Comparison of ENCODE assay signal across 9 cellular contexts in genomic region chr7:2894118-2894940, GRCh38. TPM values are rescaled to one million over a fixed set of nuclear protein-coding genes. Genes with fewer than 3 reads are reported as not detected.
DNase-seq lines count a peak whose midpoint lies in the region; ATAC-seq and TF ChIP-seq lines count a peak whose summit lies in the region.
"Had no signal": no experiment of that assay in that cellular context is flagged by ENCODE, and none has a peak within 500 bp of the region (broad histone marks: within the 10 kb centered on the region; RNA-seq: fewer than 3 reads in every experiment).

No MANE protein-coding gene starts in this region.

- no peak overlapping the region for H3K27ac ChIP-seq in neuronal stem cell (replicated peaks; ENCODE audit: low read length)
- H3K27ac ChIP-seq in WERI-Rb-1 = no peak overlapping the region
- H3K27ac ChIP-seq: pancreas had no signal

- H2AK5ac ChIP-seq in neuronal stem cell (ENCODE audit: low read depth, low read length) = no peak overlapping the region

- H3K9ac ChIP-seq in neuronal stem cell (ENCODE audit: low read depth, low read length, poor library complexity) = peak overlapping the region; percentile 3

- TF ChIP-seq CTCF in WERI-Rb-1 (IDR thresholded peaks at IDR 0.05; ENCODE audit: low read depth, low read length) = no peak

- peak overlapping the region; percentile 46 for H2BK15ac ChIP-seq in neuronal stem cell (ENCODE audit: low read length)

- H3K9me3 ChIP-seq in neuronal stem cell (replicated peaks in 1 of 2; ENCODE audit: control insufficient read depth in 2 of 2, insufficient read depth in 1 of 2, low read depth in 1 of 2, low read length in 2 of 2) (no peaks in the 10 kb centered on the region), WERI-Rb-1 (ENCODE audit: severe bottlenecking) (no peaks in the 10 kb centered on the region)
- H3K9me3 ChIP-seq: pancreas had no signal

- H2BK120ac ChIP-seq in neuronal stem cell (ENCODE audit: low read depth, low read length) = no peak overlapping the region

- peak; percentile 24 for DNase-seq in NK-92 treated with Interleukin-12 subunit alpha and Interleukin-12 subunit beta, amount 100 ng/mL, for 24 hours (lab: John Stamatoyannopoulos, UW)
- DNase-seq in NK-92 (lab: John Stamatoyannopoulos, UW; ENCODE audit: unreplicated experiment) (no peak), neuronal stem cell (ENCODE audit: low spot score) (no peak), SIG-M5 (lab: John Stamatoyannopoulos, UW) (no peak), medulla oblongata (ENCODE audit: extremely low spot score) (no peak), WERI-Rb-1 (no peak)
- peak; percentile 67 to 75 for DNase-seq in activated CD4-positive, alpha-beta T cell treated with anti-CD3 and anti-CD28 coated beads, Interleukin-2, amount 50 U/mL, for 48 hours

- H4K91ac ChIP-seq in neuronal stem cell (ENCODE audit: low read depth, low read length, poor library complexity) = no peak overlapping the region

- ATAC-seq in HG03196 (IDR thresholded peaks at IDR 0.05; ENCODE audit: unreplicated experiment) = peak; percentile 52
- ATAC-seq: pancreas had no signal

- H3K4me3 ChIP-seq in neuronal stem cell (ENCODE audit: low read length in 2 of 2) (no peak overlapping the region), WERI-Rb-1 (ENCODE audit: low read depth, low read length) (no peak overlapping the region)
- H3K4me3 ChIP-seq: pancreas had no signal

- H3K27me3 ChIP-seq in neuronal stem cell (ENCODE audit: control insufficient read depth in 3 of 3, insufficient read depth in 3 of 3, low read depth in 1 of 3, low read length in 3 of 3) (no peaks in the 10 kb centered on the region), WERI-Rb-1 (ENCODE audit: insufficient read depth, low read depth, severe bottlenecking) (no peaks in the 10 kb centered on the region)
- H3K27me3 ChIP-seq: pancreas had no signal

- H3K79me1 ChIP-seq in neuronal stem cell (ENCODE audit: low read depth, low read length) = no peaks in the 10 kb centered on the region

- peak overlapping the region; percentile 72 for H2AFZ ChIP-seq in neuronal stem cell (ENCODE audit: low read length)

- H2BK5ac ChIP-seq in neuronal stem cell (ENCODE audit: low read length) = no peak overlapping the region

- peak overlapping the region; percentile 35 for H3K18ac ChIP-seq in neuronal stem cell (ENCODE audit: low read length)

- H3K4ac ChIP-seq in neuronal stem cell (ENCODE audit: low read length) = no peak overlapping the region

- no CpG with 5 or more reads among the region's 17 CpGs for WGBS in neuronal stem cell (ENCODE audit: extremely low coverage in 2 of 2, insufficient read length in 2 of 2, insufficient replicate concordance in 1 of 2), 2 donors

- H3K4me2 ChIP-seq in neuronal stem cell (ENCODE audit: insufficient read depth, low read length, poor library complexity, severe bottlenecking) = no peak overlapping the region

- H3K36me3 ChIP-seq in neuronal stem cell (replicated peaks in 1 of 2; ENCODE audit: control insufficient read depth in 2 of 2, insufficient read depth in 2 of 2, low read length in 2 of 2) (no peaks in the 10 kb centered on the region), WERI-Rb-1 (no peaks in the 10 kb centered on the region)
- H3K36me3 ChIP-seq: pancreas had no signal

- H3K4me1 ChIP-seq in neuronal stem cell (ENCODE audit: control insufficient read depth in 2 of 2, insufficient read depth in 1 of 2, low read depth in 1 of 2, low read length in 2 of 2) = peaks cover 0 to 2% of the 10 kb centered on the region in 2 donors
- H3K4me1 ChIP-seq: pancreas had no signal

- no peak overlapping the region for H3K23ac ChIP-seq in neuronal stem cell (ENCODE audit: low read depth, low read length, poor library complexity)

- no peak overlapping the region for H3K14ac ChIP-seq in neuronal stem cell (ENCODE audit: low read length)

- H4K8ac ChIP-seq in neuronal stem cell (ENCODE audit: low read depth, low read length) = no peak overlapping the region

- H2BK12ac ChIP-seq in neuronal stem cell (ENCODE audit: low read length) = no peak overlapping the region

RNA-seq across cellular contexts. Expression of gene GNA12, which starts 50.2 kb away (rescaled TPM):
- polyA plus RNA-seq in neuronal stem cell (2013, experiment 1 of 2) = 37.0 TPM
- 36.5 TPM for polyA plus RNA-seq in neuronal stem cell (2013, experiment 2 of 2)

Comparison
In these comparisons a context has a peak if more than half of its experiments do, and no peak if none do; other contexts are left out.
1. DNase-seq: peak in NK-92 treated with Interleukin-12 subunit alpha and Interleukin-12 subunit beta, amount 100 ng/mL, for 24 hours (single experiment) and activated CD4-positive, alpha-beta T cell treated with anti-CD3 and anti-CD28 coated beads, Interleukin-2, amount 50 U/mL, for 48 hours (2 of 2); none in NK-92 (single experiment), neuronal stem cell (single experiment), SIG-M5 (single experiment), medulla oblongata (single experiment) and WERI-Rb-1 (single experiment).